8 cellular contexts compared by ENCODE assay signal in the genomic region with DNA sequence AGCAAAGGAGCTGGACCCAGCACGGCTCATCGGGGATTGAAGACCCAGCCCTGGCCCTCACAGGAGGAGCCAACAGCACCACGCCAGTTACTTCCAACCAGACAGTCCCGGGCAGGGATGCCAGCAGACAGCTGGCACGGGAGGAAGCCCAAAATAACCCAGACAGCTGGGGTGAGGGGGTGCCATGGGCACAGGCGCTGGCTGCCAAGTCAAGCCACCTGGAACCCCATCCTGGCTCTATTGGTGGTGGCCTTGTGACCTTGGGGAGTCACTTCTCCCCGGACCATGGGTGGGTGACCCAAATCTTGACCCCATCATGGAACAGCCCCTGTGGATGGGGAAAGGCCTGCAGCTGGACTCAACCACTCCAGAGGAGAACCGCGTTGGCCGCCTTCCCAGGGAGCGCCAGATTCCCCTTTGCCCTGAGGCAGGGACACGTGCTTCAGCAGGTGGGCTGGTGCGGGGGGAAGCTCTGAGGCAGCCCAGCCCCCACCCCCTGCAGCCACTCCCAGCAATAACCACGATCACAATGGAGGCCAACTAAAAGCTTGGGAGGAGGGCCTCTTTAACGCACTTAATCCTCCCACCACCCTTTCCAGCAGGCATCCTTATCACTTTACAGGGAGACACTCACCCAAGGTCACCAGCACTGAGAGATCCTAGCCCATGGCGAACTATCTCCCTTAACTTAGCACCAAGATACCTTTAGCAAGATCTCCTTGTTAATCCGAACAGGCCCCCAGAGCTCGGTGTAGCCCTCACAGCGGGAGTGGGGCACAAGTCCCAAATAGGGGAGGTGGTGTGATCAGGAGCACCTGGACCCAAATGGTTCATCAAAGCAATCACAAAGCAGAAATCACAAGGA. TPM values are rescaled to one million over a fixed set of nuclear protein-coding genes. Genes with fewer than 3 reads are reported as not detected.
A peak's percentile ranks its signal among the peaks of the same experiment; 100 is the strongest.
DNase-seq lines count a peak whose midpoint lies in the region; ATAC-seq and TF ChIP-seq lines count a peak whose summit lies in the region.

No MANE protein-coding gene starts in this region.

- POLR2A ChIA-PET in activated CD8-positive, alpha-beta T cell treated with anti-CD3 and anti-CD28 coated beads, Interleukin-2, amount 10 ng/mL, durations not matched to agents 7 days and 5 days (lab: Charles Lee), result interaction anchor here (17.0 to 26.9 kb wide), 2 partner anchors 7 to 8 kb away, joined by 543 read pairs; a partner anchor contains a TSS

- no peaks in the 10 kb centered on the region for H3K36me3 ChIP-seq in ovary

- H3K4me3 ChIP-seq in ovary, result no peak overlapping the region

- no peak for ATAC-seq in activated CD8-positive, alpha-beta T cell treated with anti-CD3 and anti-CD28 coated beads, Interleukin-2, amount 10 ng/mL, durations not matched to agents 7 days and 5 days
- no peak for ATAC-seq in GM21447 (IDR thresholded peaks at IDR 0.05; ENCODE audit: unreplicated experiment)

- TF ChIP-seq CTCF in ovary (IDR thresholded peaks at IDR 0.05), result no peak

- H3K9me3 Mint-ChIP-seq in activated CD8-positive, alpha-beta T cell treated with anti-CD3 and anti-CD28 coated beads, Interleukin-2, amount 10 ng/mL, durations not matched to agents 7 days and 5 days (ENCODE audit: insufficient read depth), result no peaks in the 10 kb centered on the region

- H3K27me3 ChIP-seq in ovary, result no peaks in the 10 kb centered on the region

- no peaks in the 10 kb centered on the region for H3K9me3 ChIP-seq in ovary

- peak overlapping the region; percentile 84 for H3K4me3 Mint-ChIP-seq in activated CD8-positive, alpha-beta T cell treated with anti-CD3 and anti-CD28 coated beads, Interleukin-2, amount 10 ng/mL, durations not matched to agents 7 days and 5 days

- peaks cover 41% of the 10 kb centered on the region for H3K4me1 Mint-ChIP-seq in activated CD8-positive, alpha-beta T cell treated with anti-CD3 and anti-CD28 coated beads, Interleukin-2, amount 10 ng/mL, durations not matched to agents 7 days and 5 days (ENCODE audit: low read depth)

- peak; percentile 95 for DNase-seq in COLO668 (lab: John Stamatoyannopoulos, UW; ENCODE audit: unreplicated experiment)
- peak; percentile 90 for DNase-seq in NCI-H146 treated with DMSO at 0.1 percent for 48 hours (lab: John Stamatoyannopoulos, UW; ENCODE audit: unreplicated experiment)
- DNase-seq in activated CD8-positive, alpha-beta T cell treated with anti-CD3 and anti-CD28 coated beads, Interleukin-2, amount 10 ng/mL, durations not matched to agents 7 days and 5 days, result no peak
- DNase-seq in globus pallidus (ENCODE audit: low spot score), result peak; percentile 74
- peak; percentile 80 to 93 (median 90) for DNase-seq in ovary
- no peak for DNase-seq in mesenteric fat pad (ENCODE audit: low spot score)
- no peak for DNase-seq in activated effector memory CD4-positive, alpha-beta T cell treated with Interleukin-2 at 50 U/mL for 16 hours

- TF ChIP-seq EP300 in ovary (IDR thresholded peaks at IDR 0.05), result no peak

- H3K27me3 Mint-ChIP-seq in activated CD8-positive, alpha-beta T cell treated with anti-CD3 and anti-CD28 coated beads, Interleukin-2, amount 10 ng/mL, durations not matched to agents 7 days and 5 days (ENCODE audit: low read depth), result no peaks in the 10 kb centered on the region

- 12 to 21% (median 14%) methylated on average over 18 to 19 of the region's 19 CpGs for WGBS in ovary, 3 donors

- intact Hi-C loops in ovary (cut with DNase I), result loop anchor here in 3 of 4 donors (2.0 to 5.0 kb wide), 3 partner anchors 13 to 94 kb away; a partner anchor contains a TSS

- peak overlapping the region; percentile 77 for H3K27ac Mint-ChIP-seq in activated CD8-positive, alpha-beta T cell treated with anti-CD3 and anti-CD28 coated beads, Interleukin-2, amount 10 ng/mL, durations not matched to agents 7 days and 5 days

- peak overlapping the region; percentile 100 for H3K27ac ChIP-seq in ovary

- TF ChIP-seq POLR2A in ovary (IDR thresholded peaks at IDR 0.05), result no peak

- H3K4me1 ChIP-seq in ovary (ENCODE audit: insufficient read depth), result peaks cover 26% of the 10 kb centered on the region

- H3K36me3 Mint-ChIP-seq in activated CD8-positive, alpha-beta T cell treated with anti-CD3 and anti-CD28 coated beads, Interleukin-2, amount 10 ng/mL, durations not matched to agents 7 days and 5 days (ENCODE audit: low read depth), result peaks cover 44% of the 10 kb centered on the region

- CTCF ChIA-PET in activated CD8-positive, alpha-beta T cell treated with anti-CD3 and anti-CD28 coated beads, Interleukin-2, amount 10 ng/mL, durations not matched to agents 7 days and 5 days (lab: Charles Lee), result interaction anchor here (2.3 to 26.5 kb wide), 3 partner anchors 7 to 91 kb away, joined by 9 to 956 read pairs (median 956); a partner anchor contains a TSS

RNA-seq across cellular contexts. Expression of a gene that starts 4.7 kb away (rescaled TPM):
- 100 to 1,000 TPM; 145 to 154 TPM for total RNA-seq in activated CD8-positive, alpha-beta T cell treated with anti-CD3 and anti-CD28 coated beads, Interleukin-2, amount 10 ng/mL, durations not matched to agents 7 days and 5 days
- total RNA-seq in ovary (10 to 100 TPM in 6 of 7 donors, 1 to 10 TPM in 1; 9.3 to 37.3 (median 18.2) TPM), mesenteric fat pad (6.1 TPM)
- 1 to 10 TPM; 3.7 to 7.9 TPM for polyA plus RNA-seq in ovary

RNA-seq across cellular contexts. Expression of a gene that starts 5.6 kb away (rescaled TPM):
- 10 to 100 TPM; 30.0 to 30.9 TPM for total RNA-seq in activated CD8-positive, alpha-beta T cell treated with anti-CD3 and anti-CD28 coated beads, Interleukin-2, amount 10 ng/mL, durations not matched to agents 7 days and 5 days
- total RNA-seq in ovary (10 to 100 TPM in 5 of 7 donors, 1 to 10 TPM in 2; 8.7 to 44.6 (median 31.7) TPM), mesenteric fat pad (20.7 TPM)
- 10 to 100 TPM in 1 of 2 donors, 1 to 10 TPM in 1; 6.2 to 15.5 TPM for polyA plus RNA-seq in ovary

Comparison
In these comparisons a context has a peak if more than half of its experiments do, and no peak if none do; other contexts are left out.
1. DNase-seq: peak in COLO668 (single experiment), NCI-H146 treated with DMSO at 0.1 percent for 48 hours (single experiment), globus pallidus (single experiment) and ovary (5 of 5); none in activated CD8-positive, alpha-beta T cell treated with anti-CD3 and anti-CD28 coated beads, Interleukin-2, amount 10 ng/mL, durations not matched to agents 7 days and 5 days (single experiment), mesenteric fat pad (single experiment) and activated effector memory CD4-positive, alpha-beta T cell treated with Interleukin-2 at 50 U/mL for 16 hours (single experiment).